In the genomic region with DNA sequence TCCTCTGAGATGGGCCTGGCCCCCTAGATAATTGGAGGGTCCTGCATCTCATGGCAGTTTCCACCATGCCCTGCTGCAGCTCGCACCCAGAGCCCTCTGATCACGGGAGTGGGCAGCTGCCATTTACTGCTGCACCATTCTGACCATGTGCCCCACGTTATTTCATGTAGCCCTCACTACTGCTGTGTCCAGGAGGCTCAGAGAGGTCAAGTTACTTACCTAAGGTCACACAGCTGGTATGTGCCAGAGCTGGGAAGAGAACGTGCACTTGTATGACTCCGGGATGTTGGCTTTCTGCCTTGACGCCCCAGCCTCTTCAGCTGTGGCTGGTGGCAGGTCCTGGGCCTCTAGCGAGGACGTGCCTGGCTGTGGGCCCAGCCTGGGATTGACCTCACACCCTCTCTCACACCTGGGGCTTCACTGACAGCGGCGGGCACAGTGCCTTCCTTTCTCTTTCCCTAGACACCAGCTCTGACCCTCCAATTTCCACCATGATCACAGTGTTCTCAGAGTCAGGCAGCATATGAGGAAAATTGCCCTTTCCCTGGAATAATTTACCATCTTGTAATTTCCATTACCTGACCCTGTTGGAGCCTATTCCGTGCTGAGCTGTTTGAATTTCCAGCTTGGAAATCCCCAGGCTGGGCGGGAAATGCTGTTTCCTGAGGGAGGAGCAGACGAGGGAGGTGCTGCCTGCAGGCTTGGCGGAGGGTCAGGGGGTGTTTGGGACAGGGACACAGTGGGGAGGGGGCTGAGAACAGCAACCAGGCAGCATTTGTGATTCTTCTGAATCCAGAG, we compare ENCODE assay signal across 11 cellular contexts. TPM values are rescaled to one million over a fixed set of nuclear protein-coding genes. Genes with fewer than 3 reads are reported as not detected.
DNase-seq lines count a peak whose midpoint lies in the region; ATAC-seq and TF ChIP-seq lines count a peak whose summit lies in the region.
"Had no signal": no experiment of that assay in that cellular context is flagged by ENCODE, and none has a peak within 500 bp of the region (broad histone marks: within the 10 kb centered on the region; RNA-seq: fewer than 3 reads in every experiment).

No MANE protein-coding gene starts in this region.

- 31 to 32% methylated on average over 14 of the region's 14 CpGs for WGBS in esophagus, 2 donors
- 41 to 67% methylated on average over 14 of the region's 14 CpGs for WGBS in lung, 2 donors
- 20 to 32% methylated on average over 9 to 14 of the region's 14 CpGs for WGBS in thyroid gland, 2 donors
- 22 to 41% (median 28%) methylated on average over 14 of the region's 14 CpGs for WGBS in stomach, 5 donors

- DNase-seq in Panc1 (ENCODE audit: low read depth, low spot score) (no peak), lung (ENCODE audit: low spot score) (no peak), thyroid gland (peak; percentile 32 to 55), stomach (no peak), NCI-H2196 treated with DMSO at 0.1 percent for 48 hours (lab: John Stamatoyannopoulos, UW; ENCODE audit: unreplicated experiment) (no peak)
- DNase-seq: CD8-positive, alpha-beta T cell; naive thymus-derived CD4-positive, alpha-beta T cell; NCI-H2107 had no signal

- TF ChIP-seq CTCF in Panc1 (IDR thresholded peaks at IDR 0.05): no peak
- no peak for TF ChIP-seq CTCF in lung (IDR thresholded peaks at IDR 0.05; ENCODE audit: control extremely low read depth, extremely low read depth)
- no peak for TF ChIP-seq CTCF in thyroid gland (IDR thresholded peaks at IDR 0.05)
- TF ChIP-seq CTCF in stomach (IDR thresholded peaks at IDR 0.05): no peak

- POLR2A ChIA-PET in Panc1 (lab: Charles Lee): no interaction called here

- no peaks in the 10 kb centered on the region for H3K36me3 ChIP-seq in Panc1 (ENCODE audit: control insufficient read depth, insufficient read depth, low read length)
- no peaks in the 10 kb centered on the region for H3K36me3 ChIP-seq in esophagus (ENCODE audit: control insufficient read depth in 2 of 2, insufficient read depth in 2 of 2, low read length in 1 of 2)
- no peaks in the 10 kb centered on the region for H3K36me3 ChIP-seq in lung (ENCODE audit: control insufficient read depth in 2 of 2, insufficient read depth in 2 of 2, low read length in 2 of 2)
- H3K36me3 ChIP-seq in thyroid gland: no peaks in the 10 kb centered on the region
- no peaks in the 10 kb centered on the region for H3K36me3 ChIP-seq in stomach

- H3K4me3 ChIP-seq in Panc1 (ENCODE audit: low read depth in 2 of 2, low read length in 2 of 2) (no peak overlapping the region), esophagus (ENCODE audit: low read depth in 1 of 2, low read length in 2 of 2) (no peak overlapping the region), lung (no peak overlapping the region), thyroid gland (replicated peaks in 1 of 3) (no peak overlapping the region), stomach (no peak overlapping the region)

- no TSS peak for BruUV-seq in Panc1 (replicated peaks; lab: Mats Ljungman, UMichigan)

- H3K27me3 ChIP-seq in Panc1 (ENCODE audit: control insufficient read depth, insufficient read depth, low read length): no peaks in the 10 kb centered on the region
- H3K27me3 ChIP-seq in esophagus (ENCODE audit: control insufficient read depth in 1 of 2, insufficient read depth in 2 of 2, low read length in 2 of 2): no peaks in the 10 kb centered on the region
- no peaks in the 10 kb centered on the region for H3K27me3 ChIP-seq in lung (ENCODE audit: control insufficient read depth, insufficient read depth)
- H3K27me3 ChIP-seq in thyroid gland: peaks cover 4% of the 10 kb centered on the region
- peaks cover 0 to 69% (median 4%) of the 10 kb centered on the region in 3 donors for H3K27me3 ChIP-seq in stomach

- ATAC-seq in Panc1 (peak; percentile 77), lung (ENCODE audit: insufficient read depth, low FRiP score) (peak; percentile 53), HG03378 (IDR thresholded peaks at IDR 0.05; ENCODE audit: unreplicated experiment) (no peak)
- ATAC-seq: CD8-positive, alpha-beta T cell; naive thymus-derived CD4-positive, alpha-beta T cell had no signal

- TF ChIP-seq POLR2A in thyroid gland (IDR thresholded peaks at IDR 0.05) (no peak), stomach (IDR thresholded peaks at IDR 0.05) (no peak)

- H3K9me3 ChIP-seq in Panc1 (ENCODE audit: control insufficient read depth, insufficient read depth, low read depth, low read length) (no peaks in the 10 kb centered on the region), esophagus (ENCODE audit: control insufficient read depth in 2 of 2, insufficient read depth in 1 of 2, low read depth in 1 of 2, low read length in 1 of 2) (no peaks in the 10 kb centered on the region), lung (ENCODE audit: control insufficient read depth in 2 of 2, insufficient read depth in 1 of 2, low read length in 1 of 2) (no peaks in the 10 kb centered on the region), thyroid gland (no peaks in the 10 kb centered on the region), stomach (no peaks in the 10 kb centered on the region)

- in situ Hi-C loops in Panc1 (cut with HindIII; ENCODE audit: low pct_unique_long_range_greater_than_20kb, low sequenced_read_pairs): no loop called here

- CTCF ChIA-PET in Panc1 (lab: Charles Lee): no interaction called here

- TF ChIP-seq EP300 in stomach (IDR thresholded peaks at IDR 0.05): no peak

- intact Hi-C loops in Panc1 (cut with micrococcal nuclease; ENCODE audit: unreplicated experiment) (no loop called here), thyroid gland (cut with DNase I) (no loop called here), stomach (cut with DNase I; ENCODE audit: low total_unique reads) (no loop called here)

- H3K27ac ChIP-seq in Panc1 (ENCODE audit: low read length): peak overlapping the region; percentile 51; the same call in 1 of the 2 replicates
- H3K27ac ChIP-seq in esophagus (ENCODE audit: low read depth in 2 of 2, low read length in 1 of 2): peak overlapping the region; percentile 28 to 39
- peak overlapping the region in 1 of 2 donors; percentile 32 for H3K27ac ChIP-seq in lung (ENCODE audit: low read depth in 1 of 2, low read length in 1 of 2)
- peak overlapping the region in 1 of 3 donors; percentile 23 for H3K27ac ChIP-seq in thyroid gland
- peak overlapping the region in 2 of 5 donors; percentile 11 to 29 for H3K27ac ChIP-seq in stomach

- H3K4me1 ChIP-seq in Panc1 (ENCODE audit: control insufficient read depth, insufficient read depth, low read length): peaks cover 21% of the 10 kb centered on the region
- H3K4me1 ChIP-seq in esophagus (ENCODE audit: control insufficient read depth in 2 of 2, insufficient read depth in 2 of 2, low read length in 1 of 2): peaks cover 0 to 10% of the 10 kb centered on the region in 2 donors
- peaks cover 0 to 5% of the 10 kb centered on the region in 2 donors for H3K4me1 ChIP-seq in lung (ENCODE audit: control insufficient read depth in 2 of 2, insufficient read depth in 2 of 2, low read length in 2 of 2)
- H3K4me1 ChIP-seq in thyroid gland: peaks cover 0 to 6% of the 10 kb centered on the region in 2 donors
- peaks cover 0 to 22% (median 18%) of the 10 kb centered on the region in 4 donors for H3K4me1 ChIP-seq in stomach

RNA-seq across cellular contexts. Expression of a gene that starts 18.6 kb away (rescaled TPM):
- total RNA-seq in Panc1 (2021; ENCODE audit: unreplicated experiment): 1.5 TPM
- polyA plus RNA-seq in Panc1 (2012; ENCODE audit: insufficient read length): 2.3 TPM
- polyA plus RNA-seq in esophagus: 10 to 100 TPM in 1 of 2 donors, 1 to 10 TPM in 1; 2.0 to 14.5 TPM
- 1 to 10 TPM; 5.1 to 7.5 TPM for total RNA-seq in lung
- polyA plus RNA-seq in lung: 1 to 10 TPM; 3.0 to 5.5 TPM
- total RNA-seq in thyroid gland: 1 to 10 TPM; 3.6 to 8.5 (median 6.7) TPM
- total RNA-seq in stomach: 10 to 100 TPM in 1 of 5 donors, 1 to 10 TPM in 3, under 1 TPM in 1; 0.45 to 11.7 (median 5.1) TPM
- polyA plus RNA-seq in stomach: 1 to 10 TPM; 1.5 to 3.8 (median 1.8) TPM
- total RNA-seq: H4 had no signal
- polyA plus RNA-seq: naive thymus-derived CD4-positive, alpha-beta T cell had no signal

Comparison
In these comparisons a context has a peak if more than half of its experiments do, and no peak if none do; other contexts are left out.
1. DNase-seq: peak in thyroid gland (2 of 2); none in Panc1 (single experiment), lung (single experiment), stomach (single experiment) and NCI-H2196 treated with DMSO at 0.1 percent for 48 hours (single experiment).